Comparison of ENCODE assay signal across 1 cellular context in the genomic region with DNA sequence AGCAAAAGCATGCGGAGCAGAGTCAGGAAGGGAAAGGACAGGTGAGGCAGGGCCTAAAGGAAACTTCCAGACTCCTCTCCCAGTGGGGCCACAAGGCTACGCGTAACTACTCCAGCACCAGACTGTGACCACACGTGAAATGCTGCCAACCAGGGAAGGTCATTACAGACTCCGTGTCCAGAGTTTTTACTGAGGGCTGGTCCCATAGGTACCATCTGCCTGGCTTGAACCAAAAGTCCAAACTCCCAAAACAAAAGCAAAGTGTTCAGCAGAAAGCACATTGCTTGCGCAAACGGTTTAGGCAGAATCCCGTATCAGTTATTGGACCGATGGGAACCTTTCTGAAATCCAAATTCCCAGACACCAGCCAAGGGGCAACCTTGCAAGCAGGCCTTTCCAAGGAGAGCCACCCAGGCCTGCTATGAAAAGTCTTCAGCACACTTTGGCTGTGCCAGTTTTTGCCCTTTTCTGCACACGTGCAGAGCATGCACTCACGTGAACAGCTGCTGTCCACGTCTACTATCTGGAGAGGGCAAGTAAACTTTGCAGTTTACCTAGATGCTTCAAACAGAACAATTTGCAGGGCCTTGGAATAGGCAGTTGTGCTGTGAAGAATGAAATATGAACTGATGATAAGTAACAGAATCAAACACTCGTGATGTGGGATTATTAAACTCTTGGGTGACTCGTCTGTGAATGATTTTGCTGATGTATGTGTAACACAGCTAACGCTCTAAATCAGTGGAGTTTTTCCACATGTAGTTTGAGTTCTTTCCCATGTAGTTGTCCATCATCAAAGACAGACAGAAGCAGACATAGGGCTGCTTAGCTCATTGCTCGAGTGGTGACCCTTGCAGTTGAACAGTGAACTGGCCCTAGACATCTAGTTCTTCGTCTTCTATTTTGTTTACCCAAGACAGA.
TF ChIP-seq lines count a peak whose summit lies in the region.

No MANE protein-coding gene starts in this region.

TF ChIP-seq in SK-N-SH, 30 proteins besides CTCF, POLR2A, EP300 and RAD21 (continued from another document):
- TF ChIP-seq, protein P1, sequence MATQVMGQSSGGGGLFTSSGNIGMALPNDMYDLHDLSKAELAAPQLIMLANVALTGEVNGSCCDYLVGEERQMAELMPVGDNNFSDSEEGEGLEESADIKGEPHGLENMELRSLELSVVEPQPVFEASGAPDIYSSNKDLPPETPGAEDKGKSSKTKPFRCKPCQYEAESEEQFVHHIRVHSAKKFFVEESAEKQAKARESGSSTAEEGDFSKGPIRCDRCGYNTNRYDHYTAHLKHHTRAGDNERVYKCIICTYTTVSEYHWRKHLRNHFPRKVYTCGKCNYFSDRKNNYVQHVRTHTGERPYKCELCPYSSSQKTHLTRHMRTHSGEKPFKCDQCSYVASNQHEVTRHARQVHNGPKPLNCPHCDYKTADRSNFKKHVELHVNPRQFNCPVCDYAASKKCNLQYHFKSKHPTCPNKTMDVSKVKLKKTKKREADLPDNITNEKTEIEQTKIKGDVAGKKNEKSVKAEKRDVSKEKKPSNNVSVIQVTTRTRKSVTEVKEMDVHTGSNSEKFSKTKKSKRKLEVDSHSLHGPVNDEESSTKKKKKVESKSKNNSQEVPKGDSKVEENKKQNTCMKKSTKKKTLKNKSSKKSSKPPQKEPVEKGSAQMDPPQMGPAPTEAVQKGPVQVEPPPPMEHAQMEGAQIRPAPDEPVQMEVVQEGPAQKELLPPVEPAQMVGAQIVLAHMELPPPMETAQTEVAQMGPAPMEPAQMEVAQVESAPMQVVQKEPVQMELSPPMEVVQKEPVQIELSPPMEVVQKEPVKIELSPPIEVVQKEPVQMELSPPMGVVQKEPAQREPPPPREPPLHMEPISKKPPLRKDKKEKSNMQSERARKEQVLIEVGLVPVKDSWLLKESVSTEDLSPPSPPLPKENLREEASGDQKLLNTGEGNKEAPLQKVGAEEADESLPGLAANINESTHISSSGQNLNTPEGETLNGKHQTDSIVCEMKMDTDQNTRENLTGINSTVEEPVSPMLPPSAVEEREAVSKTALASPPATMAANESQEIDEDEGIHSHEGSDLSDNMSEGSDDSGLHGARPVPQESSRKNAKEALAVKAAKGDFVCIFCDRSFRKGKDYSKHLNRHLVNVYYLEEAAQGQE (IDR thresholded peaks at IDR 0.05; ENCODE audit: low read depth, low read length), result no peak
- TF ChIP-seq GABPA (IDR thresholded peaks at IDR 0.05; ENCODE audit: low read depth) (no peak), SMC3 (IDR thresholded peaks at IDR 0.05; ENCODE audit: low read depth, low read length) (no peak), CHD2 (IDR thresholded peaks at IDR 0.05; ENCODE audit: low read length, partially characterized antibody) (no peak), USF2 (IDR thresholded peaks at IDR 0.05; ENCODE audit: borderline replicate concordance, low read depth, low read length) (no peak), YY1 (IDR thresholded peaks at IDR 0.05; ENCODE audit: low read depth) (no peak), ZBTB33 (IDR thresholded peaks at IDR 0.05; ENCODE audit: borderline replicate concordance, low read depth) (no peak), TEAD4 (IDR thresholded peaks at IDR 0.05; ENCODE audit: borderline replicate concordance, insufficient read depth) (no peak), RCOR1 (IDR thresholded peaks at IDR 0.05; ENCODE audit: low read length) (no peak), POLR2AphosphoS5 (IDR thresholded peaks at IDR 0.05; ENCODE audit: low read depth, low read length) (no peak), MXI1 (IDR thresholded peaks at IDR 0.05; ENCODE audit: low read depth, low read length) (no peak), TAF1 (IDR thresholded peaks at IDR 0.05; ENCODE audit: borderline replicate concordance, low read depth, low read length) (no peak), FOSL2 (IDR thresholded peaks at IDR 0.05; ENCODE audit: borderline replicate concordance, low read depth) (no peak), FOXM1 (IDR thresholded peaks at IDR 0.05; ENCODE audit: low read depth) (no peak), NFIC (IDR thresholded peaks at IDR 0.05; ENCODE audit: borderline replicate concordance) (no peak)
- TF ChIP-seq, protein P2, sequence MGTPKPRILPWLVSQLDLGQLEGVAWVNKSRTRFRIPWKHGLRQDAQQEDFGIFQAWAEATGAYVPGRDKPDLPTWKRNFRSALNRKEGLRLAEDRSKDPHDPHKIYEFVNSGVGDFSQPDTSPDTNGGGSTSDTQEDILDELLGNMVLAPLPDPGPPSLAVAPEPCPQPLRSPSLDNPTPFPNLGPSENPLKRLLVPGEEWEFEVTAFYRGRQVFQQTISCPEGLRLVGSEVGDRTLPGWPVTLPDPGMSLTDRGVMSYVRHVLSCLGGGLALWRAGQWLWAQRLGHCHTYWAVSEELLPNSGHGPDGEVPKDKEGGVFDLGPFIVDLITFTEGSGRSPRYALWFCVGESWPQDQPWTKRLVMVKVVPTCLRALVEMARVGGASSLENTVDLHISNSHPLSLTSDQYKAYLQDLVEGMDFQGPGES (IDR thresholded peaks at IDR 0.05; ENCODE audit: low read depth, low read length), result no peak
- TF ChIP-seq, protein P3, sequence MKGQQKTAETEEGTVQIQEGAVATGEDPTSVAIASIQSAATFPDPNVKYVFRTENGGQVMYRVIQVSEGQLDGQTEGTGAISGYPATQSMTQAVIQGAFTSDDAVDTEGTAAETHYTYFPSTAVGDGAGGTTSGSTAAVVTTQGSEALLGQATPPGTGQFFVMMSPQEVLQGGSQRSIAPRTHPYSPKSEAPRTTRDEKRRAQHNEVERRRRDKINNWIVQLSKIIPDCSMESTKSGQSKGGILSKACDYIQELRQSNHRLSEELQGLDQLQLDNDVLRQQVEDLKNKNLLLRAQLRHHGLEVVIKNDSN (IDR thresholded peaks at IDR 0.05; ENCODE audit: borderline replicate concordance, low read depth), result no peak
